In the genomic region with DNA sequence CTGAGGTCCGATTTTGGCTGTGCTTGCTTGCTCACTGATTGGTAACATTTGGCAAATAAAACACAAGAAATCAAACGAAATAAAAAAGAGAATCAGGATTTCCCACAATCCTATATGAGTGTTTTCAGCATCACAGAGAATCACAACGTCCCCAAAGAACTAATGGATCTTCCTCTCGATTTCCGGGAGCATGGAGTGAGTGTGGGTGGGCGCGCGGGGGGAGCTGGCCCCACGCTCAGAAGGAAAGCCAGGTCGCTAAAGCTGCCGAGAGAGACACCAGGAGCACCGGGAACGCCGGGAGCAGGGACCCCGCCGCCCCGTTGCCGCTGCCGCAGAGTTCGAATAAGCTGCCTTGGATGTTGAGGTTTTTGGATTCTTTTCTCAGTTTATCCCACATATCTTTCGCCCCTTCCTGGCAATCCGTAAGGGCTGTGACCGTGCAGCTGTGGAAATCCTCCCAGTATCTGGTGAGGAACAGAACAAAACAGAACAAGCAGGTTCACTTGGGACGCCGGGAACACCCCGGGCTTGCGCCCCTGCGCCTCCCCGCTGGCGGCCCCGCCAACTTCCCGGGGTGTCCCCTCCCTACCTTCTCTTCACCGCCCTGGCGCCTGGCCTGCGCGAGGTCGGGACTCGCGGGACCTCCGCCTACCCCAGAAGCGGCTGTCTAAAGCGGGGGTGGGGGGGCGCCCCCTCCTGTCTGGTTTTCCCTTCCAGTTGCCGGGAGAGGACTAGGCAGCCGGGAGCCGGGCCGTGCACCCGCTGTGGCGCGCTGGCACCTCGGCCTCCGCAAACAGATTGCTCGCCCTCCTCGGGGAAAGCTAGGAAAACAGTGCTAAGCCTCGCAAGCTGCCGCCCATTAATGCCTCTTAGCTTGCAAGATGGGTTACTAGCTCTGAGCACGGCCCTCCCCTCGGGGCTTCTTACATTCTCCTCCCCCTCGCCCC, we compare ENCODE assay signal across 9 cellular contexts.
A peak's percentile ranks its signal among the peaks of the same experiment; 100 is the strongest.
DNase-seq lines count a peak whose midpoint lies in the region; ATAC-seq lines count a peak whose summit lies in the region.
"Had no signal": no experiment of that assay in that cellular context is flagged by ENCODE, and none has a peak within 500 bp of the region (broad histone marks: within the 10 kb centered on the region; RNA-seq: fewer than 3 reads in every experiment).

No MANE protein-coding gene starts in this region.

- peak; percentile 59 for DNase-seq in activated CD8-positive, alpha-beta memory T cell treated with anti-CD3 and anti-CD28 coated beads, Interleukin-2, amount 50 U/mL, for 48 hours
- DNase-seq in activated CD8-positive, alpha-beta memory T cell treated with anti-CD3 and anti-CD28 coated beads for 24 hours: no peak
- DNase-seq in astrocyte of the hippocampus (ENCODE audit: low read depth, low spot score) (peak; percentile 52), left kidney (ENCODE audit: low read depth, low spot score) (peak; percentile 62), superior temporal gyrus (ENCODE audit: extremely low spot score) (peak; percentile 14), hypothalamus (lab: John Stamatoyannopoulos, UW) (no peak)
- DNase-seq in activated naive CD4-positive, alpha-beta T cell treated with anti-CD3 and anti-CD28 coated beads, Interleukin-2, amount 50 U/mL, for 16 hours: no peak
- DNase-seq: ovary had no signal

- no peak for ATAC-seq in HG02678 (IDR thresholded peaks at IDR 0.05; ENCODE audit: unreplicated experiment)

Comparison
In these comparisons a context has a peak if more than half of its experiments do, and no peak if none do; other contexts are left out.
1. DNase-seq: peak in activated CD8-positive, alpha-beta memory T cell treated with anti-CD3 and anti-CD28 coated beads, Interleukin-2, amount 50 U/mL, for 48 hours (single experiment), astrocyte of the hippocampus (single experiment), left kidney (single experiment) and superior temporal gyrus (single experiment); none in activated CD8-positive, alpha-beta memory T cell treated with anti-CD3 and anti-CD28 coated beads for 24 hours (single experiment), hypothalamus (0 of 51) and activated naive CD4-positive, alpha-beta T cell treated with anti-CD3 and anti-CD28 coated beads, Interleukin-2, amount 50 U/mL, for 16 hours (single experiment).